ENCODE assay signal across 8 cellular contexts in the genomic region with DNA sequence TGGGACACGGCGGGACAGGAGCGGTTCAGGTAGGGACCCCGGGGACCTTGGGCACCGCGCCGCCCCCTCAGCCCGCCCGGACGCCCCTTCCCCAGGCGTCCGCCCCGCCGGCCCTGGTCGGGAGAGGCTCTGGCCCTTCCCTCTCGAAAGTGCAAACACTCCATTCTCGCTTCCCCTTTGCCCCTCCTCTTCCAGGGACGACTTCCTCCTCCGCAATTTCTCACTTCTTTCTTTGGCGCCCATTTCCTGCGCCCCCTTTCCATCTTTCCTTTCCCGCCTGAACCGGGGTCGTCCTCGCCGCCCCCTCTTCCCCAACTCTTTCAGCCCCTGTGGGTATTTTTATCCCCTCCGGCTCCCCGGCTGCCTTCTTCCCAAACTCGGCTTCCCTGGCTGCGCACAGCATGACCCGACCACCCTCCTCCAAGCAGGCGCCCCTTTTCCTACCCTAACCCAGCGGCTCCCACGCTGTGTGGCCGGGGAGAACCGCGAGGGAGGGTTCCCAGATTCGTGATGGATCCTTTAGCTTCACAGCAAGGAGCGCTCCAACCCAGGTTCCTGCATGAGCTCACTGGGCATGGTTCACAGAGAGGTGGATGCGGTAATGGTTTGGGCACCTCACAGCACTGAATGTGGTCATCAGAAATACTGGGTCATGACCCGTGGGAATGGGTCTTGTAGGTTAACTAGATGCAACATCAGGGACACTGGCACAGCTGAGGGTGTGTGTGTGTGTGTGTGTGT. TPM values are rescaled to one million over a fixed set of nuclear protein-coding genes. Genes with fewer than 3 reads are reported as not detected.
DNase-seq lines count a peak whose midpoint lies in the region; ATAC-seq and TF ChIP-seq lines count a peak whose summit lies in the region.

No MANE protein-coding gene starts in this region.

- H3K4me3 ChIP-seq in Caco-2 (ENCODE audit: low read depth, low read length) (peak overlapping the region; percentile 23), SK-N-SH (ENCODE audit: low read depth in 2 of 2, low read length in 1 of 2) (peak overlapping the region; percentile 61 to 69), esophagus muscularis mucosa (peak overlapping the region; percentile 45 to 59 (median 50))

- DNase-seq in Caco-2 (no peak), SK-N-SH (peak; percentile 45), esophagus muscularis mucosa (ENCODE audit: extremely low spot score) (no peak), nephron progenitor cell (peak; percentile 26), NCI-H128 (lab: John Stamatoyannopoulos, UW; ENCODE audit: unreplicated experiment) (no peak), SW 1271 (lab: John Stamatoyannopoulos, UW) (no peak)

- no peaks in the 10 kb centered on the region; the same call in 1 of the 2 replicates for H3K9me3 ChIP-seq in Caco-2
- no peaks in the 10 kb centered on the region for H3K9me3 ChIP-seq in SK-N-SH
- no peaks in the 10 kb centered on the region for H3K9me3 ChIP-seq in esophagus muscularis mucosa

- ATAC-seq in GM19452 (IDR thresholded peaks at IDR 0.05; ENCODE audit: unreplicated experiment), result peak; percentile 8

- no peak for TF ChIP-seq POLR2A in esophagus muscularis mucosa (IDR thresholded peaks at IDR 0.05; ENCODE audit: low read depth)

- H4K20me1 ChIP-seq in SK-N-SH (ENCODE audit: insufficient read depth), result no peaks in the 10 kb centered on the region

- no peaks in the 10 kb centered on the region for H3K9me2 ChIP-seq in SK-N-SH

- peaks cover 4% of the 10 kb centered on the region; the same call in 1 of the 2 replicates for H3K4me1 ChIP-seq in Caco-2
- H3K4me1 ChIP-seq in SK-N-SH (ENCODE audit: control insufficient read depth in 1 of 2, insufficient read depth in 2 of 2, low read depth in 1 of 2, low read length in 1 of 2), result peaks cover 0 to 5% of the 10 kb centered on the region in 2 experiments; a peak in 2 of 4 replicates
- peaks cover 11 to 16% (median 15%) of the 10 kb centered on the region in 4 donors for H3K4me1 ChIP-seq in esophagus muscularis mucosa

- peak overlapping the region in 1 of 2 experiments; percentile 87; a peak in 2 of 4 replicates for H3K27ac ChIP-seq in SK-N-SH (ENCODE audit: low read depth in 2 of 2, low read length in 1 of 2)
- peak overlapping the region in 3 of 4 donors; percentile 38 to 46 (median 40) for H3K27ac ChIP-seq in esophagus muscularis mucosa (replicated peaks in 1 of 4)

- no peak overlapping the region for H3K9ac ChIP-seq in SK-N-SH

- no peaks in the 10 kb centered on the region for H3F3A ChIP-seq in SK-N-SH (replicated peaks; ENCODE audit: insufficient read depth)

- TF ChIP-seq EP300 in SK-N-SH (IDR thresholded peaks at IDR 0.05; ENCODE audit: borderline replicate concordance in 1 of 2, low read depth in 1 of 2, low read length in 1 of 2) (no peak), esophagus muscularis mucosa (IDR thresholded peaks at IDR 0.05) (no peak)

- WGBS in SK-N-SH (ENCODE audit: low lambda C conversion rate), result 2% methylated on average over 27 of the region's 41 CpGs
- WGBS in esophagus muscularis mucosa, result 3% methylated on average over 41 of the region's 41 CpGs

- H3K36me3 ChIP-seq in Caco-2 (ENCODE audit: control insufficient read depth, insufficient read depth, low read length), result no peaks in the 10 kb centered on the region
- no peaks in the 10 kb centered on the region for H3K36me3 ChIP-seq in SK-N-SH (replicated peaks in 1 of 2; ENCODE audit: control insufficient read depth in 1 of 2, insufficient read depth in 2 of 2, low read length in 1 of 2)
- H3K36me3 ChIP-seq in esophagus muscularis mucosa, result no peaks in the 10 kb centered on the region

- H3K79me2 ChIP-seq in SK-N-SH (ENCODE audit: insufficient read depth), result no peaks in the 10 kb centered on the region

- POLR2A ChIA-PET in Caco-2 (lab: Charles Lee), result no interaction called here
- POLR2A ChIA-PET in SK-N-SH (lab: Yijun Ruan, JAX), result interaction anchor here (0.7 to 2.8 kb wide), 2 partner anchors 80 to 358 kb away, joined by 3 to 13 read pairs; partner anchors contain the start of gene CUL5

- intact Hi-C loops in Caco-2 (cut with micrococcal nuclease; ENCODE audit: unreplicated experiment) (no loop called here), esophagus muscularis mucosa (cut with DNase I) (no loop called here)

- H3K4me3 Mint-ChIP-seq in Caco-2 (ENCODE audit: unreplicated experiment), result peak overlapping the region; percentile 74
- peak overlapping the region; percentile 88 to 97 (median 92) for H3K4me3 Mint-ChIP-seq in IgD-negative memory B cell
- H3K4me3 Mint-ChIP-seq in nephron progenitor cell, result peak overlapping the region; percentile 97

- H3K4me1 Mint-ChIP-seq in Caco-2 (ENCODE audit: low read depth, unreplicated experiment) (no peaks in the 10 kb centered on the region), IgD-negative memory B cell (peaks cover 14 to 28% (median 22%) of the 10 kb centered on the region in 3 donors), nephron progenitor cell (peaks cover 14% of the 10 kb centered on the region)

- TF ChIP-seq CTCF in Caco-2 (IDR thresholded peaks at IDR 0.05; ENCODE audit: insufficient read depth in 1 of 2, low read depth in 1 of 2, low read length in 1 of 2, severe bottlenecking in 1 of 2, unreplicated experiment in 1 of 2) (no peak), SK-N-SH (IDR thresholded peaks at IDR 0.05) (no peak), esophagus muscularis mucosa (IDR thresholded peaks at IDR 0.05) (no peak), nephron progenitor cell (IDR thresholded peaks at IDR 0.05) (no peak)

- TF ChIP-seq RAD21 in SK-N-SH (IDR thresholded peaks at IDR 0.05; ENCODE audit: low read length), result no peak

- CTCF ChIA-PET in Caco-2 (lab: Charles Lee) (no interaction called here), SK-N-SH (lab: Yijun Ruan, JAX) (no interaction called here)

- peak overlapping the region; percentile 72 for H2AFZ ChIP-seq in SK-N-SH (ENCODE audit: low read depth)

- H3K27ac Mint-ChIP-seq in Caco-2 (ENCODE audit: unreplicated experiment), result no peak overlapping the region
- peak overlapping the region; percentile 22 to 80 (median 78) for H3K27ac Mint-ChIP-seq in IgD-negative memory B cell
- peak overlapping the region; percentile 33 for H3K27ac Mint-ChIP-seq in nephron progenitor cell

- H3K36me3 Mint-ChIP-seq in Caco-2 (ENCODE audit: insufficient read depth, unreplicated experiment) (peaks cover 6% of the 10 kb centered on the region), IgD-negative memory B cell (no peaks in the 10 kb centered on the region), nephron progenitor cell (ENCODE audit: low read depth) (no peaks in the 10 kb centered on the region)

- H3K9me3 Mint-ChIP-seq in Caco-2 (ENCODE audit: unreplicated experiment) (no peaks in the 10 kb centered on the region), IgD-negative memory B cell (no peaks in the 10 kb centered on the region), nephron progenitor cell (no peaks in the 10 kb centered on the region)

- no peaks in the 10 kb centered on the region; the same call in none of the 2 replicates for H3K27me3 ChIP-seq in Caco-2 (replicated peaks; ENCODE audit: control insufficient read depth, insufficient read depth, low read length)
- H3K27me3 ChIP-seq in SK-N-SH (ENCODE audit: insufficient read depth), result peaks cover 8% of the 10 kb centered on the region; the same call in 1 of the 2 replicates
- peaks cover 0 to 75% (median 21%) of the 10 kb centered on the region in 4 donors for H3K27me3 ChIP-seq in esophagus muscularis mucosa

- no TSS peak for BruUV-seq in Caco-2 (replicated peaks; lab: Mats Ljungman, UMichigan)

- H3K27me3 Mint-ChIP-seq in Caco-2 (ENCODE audit: insufficient read depth, unreplicated experiment) (peaks cover 33% of the 10 kb centered on the region), IgD-negative memory B cell (peaks cover 2% of the 10 kb centered on the region), nephron progenitor cell (ENCODE audit: low read depth, poor library complexity) (peaks cover 13% of the 10 kb centered on the region)

- peak overlapping the region; percentile 96 for H3K4me2 ChIP-seq in SK-N-SH

TF ChIP-seq in SK-N-SH, 30 proteins besides CTCF, POLR2A, EP300 and RAD21:
- peak; percentile 9 for TF ChIP-seq CHD2 (IDR thresholded peaks at IDR 0.05; ENCODE audit: low read length, partially characterized antibody)
- TF ChIP-seq, protein P1, sequence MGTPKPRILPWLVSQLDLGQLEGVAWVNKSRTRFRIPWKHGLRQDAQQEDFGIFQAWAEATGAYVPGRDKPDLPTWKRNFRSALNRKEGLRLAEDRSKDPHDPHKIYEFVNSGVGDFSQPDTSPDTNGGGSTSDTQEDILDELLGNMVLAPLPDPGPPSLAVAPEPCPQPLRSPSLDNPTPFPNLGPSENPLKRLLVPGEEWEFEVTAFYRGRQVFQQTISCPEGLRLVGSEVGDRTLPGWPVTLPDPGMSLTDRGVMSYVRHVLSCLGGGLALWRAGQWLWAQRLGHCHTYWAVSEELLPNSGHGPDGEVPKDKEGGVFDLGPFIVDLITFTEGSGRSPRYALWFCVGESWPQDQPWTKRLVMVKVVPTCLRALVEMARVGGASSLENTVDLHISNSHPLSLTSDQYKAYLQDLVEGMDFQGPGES (IDR thresholded peaks at IDR 0.05; ENCODE audit: low read depth, low read length), result no peak

RNA-seq across cellular contexts. Expression of gene RAB39A, which starts 0.7 kb away (rescaled TPM):
- total RNA-seq in Caco-2 (2022), result 0.16 TPM in 1 of 2 replicates, not detected in the other
- polyA plus RNA-seq in IgD-negative memory B cell, result 0.69 TPM
- polyA plus RNA-seq in SK-N-SH (2012; rRNA removed), result 0.18 and 0.36 TPM in 2 replicates
- polyA plus RNA-seq in SK-N-SH (2012; cell fraction: cytosol; rRNA removed), result 0.42 and 0.44 TPM in 2 replicates
- polyA plus RNA-seq in SK-N-SH (2012; cell fraction: nucleus; rRNA removed), result 0.09 and 0.11 TPM in 2 replicates
- 1 to 10 TPM in 1 of 4 donors, under 1 TPM in 3; 0.69 to 2.5 (median 0.77) TPM for total RNA-seq in esophagus muscularis mucosa

Comparison
In these comparisons a context has a peak if more than half of its experiments do, and no peak if none do; other contexts are left out.
1. DNase-seq: peak in SK-N-SH (single experiment) and nephron progenitor cell (single experiment); none in Caco-2 (0 of 2), esophagus muscularis mucosa (single experiment), NCI-H128 (single experiment) and SW 1271 (0 of 2).
2. Peak in every context shown above with its lines, with median percentiles within 50 percentile points of each other: H3K4me3 ChIP-seq and H3K4me3 Mint-ChIP-seq.